Comparison of ENCODE assay signal across 8 cellular contexts in the genomic region with DNA sequence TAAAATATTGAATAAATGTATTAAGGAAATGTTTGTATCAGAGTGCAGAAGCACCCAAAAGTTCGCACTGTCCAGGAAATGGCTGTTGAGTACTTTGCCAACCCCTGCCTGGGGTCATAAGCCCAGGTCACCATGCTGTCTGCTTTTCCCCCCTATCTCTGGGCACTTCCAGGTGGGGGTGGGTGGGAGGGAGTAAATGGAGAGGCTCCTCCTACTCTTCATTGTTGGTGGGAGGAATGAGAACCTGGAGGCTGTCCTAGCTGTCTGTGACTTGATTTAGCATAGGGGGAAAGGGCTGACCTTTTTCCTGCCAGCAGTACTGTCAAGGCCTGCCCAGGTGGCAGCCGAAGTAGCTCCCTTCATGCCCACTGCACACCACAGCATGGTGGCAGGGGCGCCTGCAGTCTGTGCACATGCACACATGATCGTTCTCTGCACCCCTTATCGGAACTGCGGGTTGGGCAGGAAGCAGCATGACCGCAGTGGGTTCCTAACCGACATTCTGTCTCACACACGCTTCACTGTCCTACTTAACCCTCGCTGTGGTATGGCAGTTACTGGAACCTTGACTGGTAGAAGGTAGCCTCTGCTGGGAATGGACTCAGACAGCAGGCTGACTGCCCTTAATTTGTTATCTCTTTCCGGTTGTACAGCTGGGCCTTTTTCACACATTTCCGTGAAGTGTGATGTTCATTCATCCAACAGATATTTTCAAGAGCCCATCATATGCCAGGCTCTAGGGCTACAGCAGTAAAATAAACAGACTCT. TPM values are rescaled to one million over a fixed set of nuclear protein-coding genes. Genes with fewer than 3 reads are reported as not detected.
DNase-seq lines count a peak whose midpoint lies in the region; ATAC-seq, FAIRE-seq and TF ChIP-seq lines count a peak whose summit lies in the region.

No MANE protein-coding gene starts in this region.

- no peaks in the 10 kb centered on the region for H3K4me1 ChIP-seq in aorta (ENCODE audit: control insufficient read depth in 1 of 2, insufficient read depth in 2 of 2, low read length in 2 of 2)
- peaks cover 0 to 23% (median 2%) of the 10 kb centered on the region in 4 donors for H3K4me1 ChIP-seq in tibial nerve

- DNase-seq in GM18507 (ENCODE audit: extremely low spot score, insufficient read length, low read depth) (peak; percentile 73), OCI-M1 (lab: John Stamatoyannopoulos, UW) (peak; percentile 97), aorta (no peak), NCI-H774 (lab: John Stamatoyannopoulos, UW) (no peak), tibial nerve (ENCODE audit: low spot score in 2 of 2) (no peak)
- DNase-seq in activated T-helper 1 cell treated with anti-CD3 and anti-CD28 coated beads, Interleukin-12 subunit alpha, Interleukin-12 subunit beta, Interleukin-2, Interleukin-4 antibody, amounts not matched to agents 30 ng/mL and 10 ng/mL and 1 ng/mL, durations not matched to agents 14 hours and 24 hours and 36 hours (ENCODE audit: low spot score), result peak; percentile 83
- DNase-seq in naive thymus-derived CD8-positive, alpha-beta T cell, result peak; percentile 43 to 86 (median 78)

- POLR2A ChIA-PET in naive thymus-derived CD8-positive, alpha-beta T cell (lab: Charles Lee), result interaction anchor here (0.6 to 1.7 kb wide), 5 partner anchors 10 to 90 kb away, joined by 3 to 11 read pairs (median 3); partner anchors contain the start of gene WDR59

- H3K27me3 Mint-ChIP-seq in activated T-helper 1 cell treated with anti-CD3 and anti-CD28 coated beads, Interleukin-12 subunit alpha, Interleukin-12 subunit beta, Interleukin-2, Interleukin-4 antibody, amounts not matched to agents 30 ng/mL and 10 ng/mL and 1 ng/mL, durations not matched to agents 14 hours and 24 hours and 36 hours (ENCODE audit: insufficient read depth), result no peaks in the 10 kb centered on the region
- H3K27me3 Mint-ChIP-seq in naive thymus-derived CD8-positive, alpha-beta T cell, result peaks cover 0 to 3% (median 0%) of the 10 kb centered on the region in 5 donors

- H3K4me3 ChIP-seq in aorta (ENCODE audit: low read length in 2 of 2) (no peak overlapping the region), tibial nerve (no peak overlapping the region)

- no peaks in the 10 kb centered on the region for H3K36me3 ChIP-seq in aorta (ENCODE audit: control insufficient read depth in 1 of 2, insufficient read depth in 2 of 2, low read length in 1 of 2)
- no peaks in the 10 kb centered on the region for H3K36me3 ChIP-seq in tibial nerve

- intact Hi-C loops in activated T-helper 1 cell treated with anti-CD3 and anti-CD28 coated beads, Interleukin-12 subunit alpha, Interleukin-12 subunit beta, Interleukin-2, Interleukin-4 antibody, amounts not matched to agents 30 ng/mL and 10 ng/mL and 1 ng/mL, durations not matched to agents 14 hours and 24 hours and 36 hours (cut with micrococcal nuclease), result loop anchor here (1.0 kb wide), 5 partner anchors 10 to 77 kb away; no protein-coding TSS in a partner anchor
- intact Hi-C loops in aorta (cut with DNase I), result no loop called here

- peaks cover 78% of the 10 kb centered on the region for H3K4me1 Mint-ChIP-seq in activated T-helper 1 cell treated with anti-CD3 and anti-CD28 coated beads, Interleukin-12 subunit alpha, Interleukin-12 subunit beta, Interleukin-2, Interleukin-4 antibody, amounts not matched to agents 30 ng/mL and 10 ng/mL and 1 ng/mL, durations not matched to agents 14 hours and 24 hours and 36 hours (ENCODE audit: low read depth)
- H3K4me1 Mint-ChIP-seq in naive thymus-derived CD8-positive, alpha-beta T cell, result peaks cover 18 to 62% (median 50%) of the 10 kb centered on the region in 4 donors

- peak overlapping the region; percentile 74 for H3K4me3 Mint-ChIP-seq in activated T-helper 1 cell treated with anti-CD3 and anti-CD28 coated beads, Interleukin-12 subunit alpha, Interleukin-12 subunit beta, Interleukin-2, Interleukin-4 antibody, amounts not matched to agents 30 ng/mL and 10 ng/mL and 1 ng/mL, durations not matched to agents 14 hours and 24 hours and 36 hours
- H3K4me3 Mint-ChIP-seq in naive thymus-derived CD8-positive, alpha-beta T cell, result peak overlapping the region; percentile 59 to 82 (median 73)

- peak overlapping the region; percentile 92 for H3K27ac Mint-ChIP-seq in activated T-helper 1 cell treated with anti-CD3 and anti-CD28 coated beads, Interleukin-12 subunit alpha, Interleukin-12 subunit beta, Interleukin-2, Interleukin-4 antibody, amounts not matched to agents 30 ng/mL and 10 ng/mL and 1 ng/mL, durations not matched to agents 14 hours and 24 hours and 36 hours
- peak overlapping the region; percentile 66 to 93 (median 82) for H3K27ac Mint-ChIP-seq in naive thymus-derived CD8-positive, alpha-beta T cell

- H3K9me3 Mint-ChIP-seq in activated T-helper 1 cell treated with anti-CD3 and anti-CD28 coated beads, Interleukin-12 subunit alpha, Interleukin-12 subunit beta, Interleukin-2, Interleukin-4 antibody, amounts not matched to agents 30 ng/mL and 10 ng/mL and 1 ng/mL, durations not matched to agents 14 hours and 24 hours and 36 hours, result no peaks in the 10 kb centered on the region
- no peaks in the 10 kb centered on the region for H3K9me3 Mint-ChIP-seq in naive thymus-derived CD8-positive, alpha-beta T cell

- H3K27ac ChIP-seq in aorta (ENCODE audit: low read depth in 1 of 2, low read length in 2 of 2), result no peak overlapping the region
- no peak overlapping the region for H3K27ac ChIP-seq in tibial nerve

- TF ChIP-seq CTCF in tibial nerve (IDR thresholded peaks at IDR 0.05), result no peak

- peak; percentile 92 for FAIRE-seq in GM18507 (lab: Jason Lieb, UNC)

- H3K9me3 ChIP-seq in aorta (ENCODE audit: control insufficient read depth, low read length) (no peaks in the 10 kb centered on the region), tibial nerve (no peaks in the 10 kb centered on the region)

- ATAC-seq in HG02884 (IDR thresholded peaks at IDR 0.05; ENCODE audit: unreplicated experiment), result peak; percentile 89
- peak; percentile 99 for ATAC-seq in naive thymus-derived CD8-positive, alpha-beta T cell
- ATAC-seq in aorta (ENCODE audit: low FRiP score), result peak; percentile 44

- no peak for TF ChIP-seq EP300 in tibial nerve (IDR thresholded peaks at IDR 0.05)

- 88% methylated on average over 12 of the region's 12 CpGs for WGBS in aorta, 2 donors
- 65 to 69% methylated on average over 12 of the region's 12 CpGs for WGBS in tibial nerve, 2 donors

- peaks cover 34% of the 10 kb centered on the region for H3K36me3 Mint-ChIP-seq in activated T-helper 1 cell treated with anti-CD3 and anti-CD28 coated beads, Interleukin-12 subunit alpha, Interleukin-12 subunit beta, Interleukin-2, Interleukin-4 antibody, amounts not matched to agents 30 ng/mL and 10 ng/mL and 1 ng/mL, durations not matched to agents 14 hours and 24 hours and 36 hours (ENCODE audit: low read depth)
- H3K36me3 Mint-ChIP-seq in naive thymus-derived CD8-positive, alpha-beta T cell, result no peaks in the 10 kb centered on the region

- no peaks in the 10 kb centered on the region for H3K27me3 ChIP-seq in aorta (ENCODE audit: control insufficient read depth in 1 of 2, insufficient read depth in 2 of 2, low read length in 1 of 2)
- H3K27me3 ChIP-seq in tibial nerve, result no peaks in the 10 kb centered on the region

- no peak for TF ChIP-seq POLR2A in tibial nerve (IDR thresholded peaks at IDR 0.05)

RNA-seq across cellular contexts. Expression of gene LDHD, which starts 41.5 kb away (rescaled TPM):
- total RNA-seq in activated T-helper 1 cell treated with anti-CD3 and anti-CD28 coated beads, Interleukin-12 subunit alpha, Interleukin-12 subunit beta, Interleukin-2, Interleukin-4 antibody, amounts not matched to agents 30 ng/mL and 10 ng/mL and 1 ng/mL, durations not matched to agents 14 hours and 24 hours and 36 hours, result 0.20 and 0.26 TPM in 2 replicates
- total RNA-seq in naive thymus-derived CD8-positive, alpha-beta T cell, result not detected
- polyA plus RNA-seq in naive thymus-derived CD8-positive, alpha-beta T cell, result not detected
- total RNA-seq in aorta (1 to 10 TPM; 5.5 to 5.6 TPM), tibial nerve (10 to 100 TPM; 20.1 to 48.7 (median 27.7) TPM)
- 1 to 10 TPM; 5.6 to 6.8 TPM for polyA plus RNA-seq in aorta

Comparison
In these comparisons a context has a peak if more than half of its experiments do, and no peak if none do; other contexts are left out.
1. DNase-seq: peak in GM18507 (single experiment), OCI-M1 (single experiment), activated T-helper 1 cell treated with anti-CD3 and anti-CD28 coated beads, Interleukin-12 subunit alpha, Interleukin-12 subunit beta, Interleukin-2, Interleukin-4 antibody, amounts not matched to agents 30 ng/mL and 10 ng/mL and 1 ng/mL, durations not matched to agents 14 hours and 24 hours and 36 hours (single experiment) and naive thymus-derived CD8-positive, alpha-beta T cell (10 of 10); none in aorta (0 of 2), NCI-H774 (single experiment) and tibial nerve (0 of 2).
2. ATAC-seq: peak in every context shown above with its lines; median percentile 99 in naive thymus-derived CD8-positive, alpha-beta T cell; 89 in HG02884; 44 in aorta.